ENCODE assay signal across 26 cellular contexts in the genomic region with DNA sequence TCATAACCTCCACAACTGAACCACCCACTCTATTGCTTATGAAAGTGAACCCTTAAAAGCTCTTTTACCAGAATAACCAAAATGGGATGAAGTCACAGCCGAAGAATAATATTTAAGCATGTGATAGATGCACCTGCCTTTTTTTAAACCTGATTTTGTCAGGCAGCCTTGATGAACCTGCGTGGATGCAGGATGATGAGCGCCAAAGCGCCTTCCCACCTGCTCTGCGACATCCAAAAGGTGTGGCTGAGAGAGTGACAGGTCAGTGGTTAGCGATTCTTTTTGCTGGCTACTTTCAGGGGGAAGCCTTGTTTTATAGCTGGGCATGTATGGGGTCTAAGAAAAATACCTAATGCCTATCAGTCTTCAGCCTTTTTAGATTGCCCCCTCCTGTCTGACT.
"Had no signal": no experiment of that assay in that cellular context is flagged by ENCODE, and none has a peak within 500 bp of the region (broad histone marks: within the 10 kb centered on the region; RNA-seq: fewer than 3 reads in every experiment).

No MANE protein-coding gene starts in this region.

- H3K27me3 ChIP-seq: ovary, right atrium auricular region, thyroid gland, tibial nerve, upper lobe of left lung, vagina had no signal

- H3K4me1 ChIP-seq: parathyroid adenoma, psoas muscle, right lobe of liver, sigmoid colon, vagina had no signal

- H3K36me3 ChIP-seq: neutrophil, ovary, right atrium auricular region, right lobe of liver, sigmoid colon, stomach, thoracic aorta, thyroid gland, tibial nerve, upper lobe of left lung, vagina had no signal

- H2AFZ ChIP-seq: parathyroid adenoma had no signal

- H3K9me3 ChIP-seq: neutrophil, ovary, psoas muscle, right atrium auricular region, right lobe of liver, sigmoid colon, stomach, thoracic aorta, thyroid gland, tibial nerve, upper lobe of left lung, vagina had no signal

- DNase-seq: naive B cell; naive thymus-derived CD8-positive, alpha-beta T cell; nephron progenitor cell; ovary; posterior cingulate gyrus; psoas muscle; retina; right lobe of liver; sigmoid colon; small intestine; stimulated activated CD4-positive, alpha-beta T cell treated with anti-CD3 and anti-CD28 coated beads, Interleukin-15, amount 100 ng/mL, for 24 hours; stimulated activated CD4-positive, alpha-beta T cell treated with anti-CD3 and anti-CD28 coated beads, Interleukin-2, amount 100 ng/mL, for 24 hours; stimulated activated CD4-positive, alpha-beta T cell treated with anti-CD3 and anti-CD28 coated beads, Interleukin-2, amount 100 ng/mL, for 48 hours; stimulated activated CD4-positive, alpha-beta T cell treated with anti-CD3 and anti-CD28 coated beads, Interleukin-4, amount 100 ng/mL, for 24 hours; stimulated activated naive B cell treated with anti-CD40 and anti-IgM and Interleukin-4, amounts not matched to agents 10 μg/mL and 1 μg/mL and 100 μg/mL, for 72 hours; stimulated activated naive CD4-positive, alpha-beta T cell treated with Interleukin-2 at 50 U/mL for 16 hours; stomach; thyroid gland; trophoblast cell; upper lobe of left lung had no signal

- H3K27ac ChIP-seq: neutrophil, ovary, parathyroid adenoma, psoas muscle, right atrium auricular region, right lobe of liver, sigmoid colon, stomach, thoracic aorta, thyroid gland, tibial nerve, upper lobe of left lung, vagina had no signal

- H3K79me2 ChIP-seq: parathyroid adenoma had no signal

- H3K4me3 ChIP-seq: ovary, psoas muscle, right atrium auricular region, right lobe of liver, sigmoid colon, stomach, thoracic aorta, thyroid gland, tibial nerve, upper lobe of left lung, vagina had no signal
